ENCODE assay signal across 2 cellular contexts in genomic region chr1:52037402-52037814, GRCh38.
TF ChIP-seq lines count a peak whose summit lies in the region.

No MANE protein-coding gene starts in this region.

TF ChIP-seq in A549, 52 proteins besides CTCF, POLR2A, EP300 and RAD21:
- no peak for TF ChIP-seq HMGXB4 (CRISPR knock-in tag; IDR thresholded peaks at IDR 0.05; ENCODE audit: borderline replicate concordance)
- peak; percentile 51 to 77; a peak in 2 of 4 replicates for TF ChIP-seq CEBPB (IDR thresholded peaks at IDR 0.05)
- TF ChIP-seq MYC (IDR thresholded peaks at IDR 0.05; ENCODE audit: borderline replicate concordance, low read length): no peak
- TF ChIP-seq REST (IDR thresholded peaks at IDR 0.05): no peak
- TF ChIP-seq NPAS2 (CRISPR knock-in tag; IDR thresholded peaks at IDR 0.05; ENCODE audit: borderline replicate concordance): no peak
- no peak for TF ChIP-seq KDM5A (IDR thresholded peaks at IDR 0.05)
- no peak for TF ChIP-seq FOXS1 (CRISPR knock-in tag; IDR thresholded peaks at IDR 0.05)
TF ChIP-seq in A549: peak in this region for 1.

TF ChIP-seq in IMR-90, 13 proteins besides CTCF, POLR2A, EP300 and RAD21:
- TF ChIP-seq RCOR1 (IDR thresholded peaks at IDR 0.05; ENCODE audit: insufficient replicate concordance, low read length) (no peak), CEBPB (IDR thresholded peaks at IDR 0.05; ENCODE audit: low read depth, low read length) (peak; percentile 88)
